18 cellular contexts compared by ENCODE assay signal in genomic region chr10:112002191-112002590, GRCh38.
DNase-seq lines count a peak whose midpoint lies in the region; ATAC-seq and TF ChIP-seq lines count a peak whose summit lies in the region.
"Had no signal": no experiment of that assay in that cellular context is flagged by ENCODE, and none has a peak within 500 bp of the region (broad histone marks: within the 10 kb centered on the region; RNA-seq: fewer than 3 reads in every experiment).

No MANE protein-coding gene starts in this region.

- H3K4me1 Mint-ChIP-seq in nephron (peaks cover 5% of the 10 kb centered on the region), Caco-2 (ENCODE audit: low read depth, unreplicated experiment) (no peaks in the 10 kb centered on the region)
- H3K4me1 Mint-ChIP-seq: B cell; CD4-positive, CD25-positive, alpha-beta regulatory T cell; CD8-positive, alpha-beta memory T cell had no signal

- H3K36me3 ChIP-seq in Caco-2 (ENCODE audit: control insufficient read depth, insufficient read depth, low read length): no peaks in the 10 kb centered on the region
- H3K36me3 ChIP-seq: BLaER1, HAP-1 had no signal

- POLR2A ChIA-PET in Caco-2 (lab: Charles Lee): no interaction called here

- H3K4me3 Mint-ChIP-seq in nephron (no peak overlapping the region), Caco-2 (ENCODE audit: unreplicated experiment) (no peak overlapping the region)
- H3K4me3 Mint-ChIP-seq: B cell; CD4-positive, CD25-positive, alpha-beta regulatory T cell; CD8-positive, alpha-beta memory T cell; HFFc6 had no signal

- H3K9me3 Mint-ChIP-seq in nephron (peaks cover 6% of the 10 kb centered on the region), Caco-2 (ENCODE audit: unreplicated experiment) (no peaks in the 10 kb centered on the region)

- H3K4me3 ChIP-seq in epithelial cell of proximal tubule (ENCODE audit: low read depth, low read length) (no peak overlapping the region), Caco-2 (ENCODE audit: low read depth, low read length) (no peak overlapping the region)
- H3K4me3 ChIP-seq: BLaER1, GM12878, HAP-1 had no signal

- no peak for ATAC-seq in GM19452 (IDR thresholded peaks at IDR 0.05; ENCODE audit: unreplicated experiment)
- no peak for ATAC-seq in GM21786 (IDR thresholded peaks at IDR 0.05; ENCODE audit: unreplicated experiment)
- ATAC-seq: GM12878 had no signal

- H3K27ac Mint-ChIP-seq in nephron (peak overlapping the region; percentile 48 to 91 (median 84)), Caco-2 (ENCODE audit: unreplicated experiment) (no peak overlapping the region)
- H3K27ac Mint-ChIP-seq: B cell; CD4-positive, CD25-positive, alpha-beta regulatory T cell; CD8-positive, alpha-beta memory T cell; HFFc6 had no signal

- H3K36me3 Mint-ChIP-seq in nephron (ENCODE audit: low read depth) (no peaks in the 10 kb centered on the region), Caco-2 (ENCODE audit: insufficient read depth, unreplicated experiment) (no peaks in the 10 kb centered on the region)
- H3K36me3 Mint-ChIP-seq: CD4-positive, CD25-positive, alpha-beta regulatory T cell; CD8-positive, alpha-beta memory T cell had no signal

- no peaks in the 10 kb centered on the region for H3K9me3 ChIP-seq in Caco-2
- H3K9me3 ChIP-seq: BLaER1, HAP-1 had no signal

- CTCF ChIA-PET in Caco-2 (lab: Charles Lee): no interaction called here

- H3K27me3 Mint-ChIP-seq in nephron (ENCODE audit: low read depth) (no peaks in the 10 kb centered on the region), Caco-2 (ENCODE audit: insufficient read depth, unreplicated experiment) (peaks cover 5% of the 10 kb centered on the region)
- H3K27me3 Mint-ChIP-seq: CD4-positive, CD25-positive, alpha-beta regulatory T cell had no signal

- peak; percentile 56 for DNase-seq in epithelial cell of proximal tubule (ENCODE audit: low read depth)
- peak; percentile 39 for DNase-seq in kidney tubule cell (ENCODE audit: low spot score)
- DNase-seq in DMS79 (lab: John Stamatoyannopoulos, UW): no peak
- no peak for DNase-seq in Caco-2
- DNase-seq: CD4-positive, CD25-positive, alpha-beta regulatory T cell; CD8-positive, alpha-beta memory T cell; DMS153; EL; GDM1; GOT3; HFFc6 had no signal

- intact Hi-C loops in Caco-2 (cut with micrococcal nuclease; ENCODE audit: unreplicated experiment): no loop called here

- BruUV-seq in Caco-2 (replicated peaks; lab: Mats Ljungman, UMichigan): no TSS peak

- H3K27me3 ChIP-seq in Caco-2 (replicated peaks; ENCODE audit: control insufficient read depth, insufficient read depth, low read length): no peaks in the 10 kb centered on the region; the same call in 1 of the 2 replicates
- H3K27me3 ChIP-seq: BLaER1 had no signal

- H3K4me1 ChIP-seq in Caco-2: no peaks in the 10 kb centered on the region
- H3K4me1 ChIP-seq: BLaER1, HAP-1 had no signal

- TF ChIP-seq CTCF in epithelial cell of proximal tubule (conservative IDR thresholded peaks at IDR 0.05; ENCODE audit: low read depth, low read length): no peak
- no peak for TF ChIP-seq CTCF in nephron (IDR thresholded peaks at IDR 0.05; ENCODE audit: unreplicated experiment in 3 of 3)
- no peak for TF ChIP-seq CTCF in Caco-2 (IDR thresholded peaks at IDR 0.05; ENCODE audit: insufficient read depth in 1 of 2, low read depth in 1 of 2, low read length in 1 of 2, severe bottlenecking in 1 of 2, unreplicated experiment in 1 of 2)

Comparison
In these comparisons a context has a peak if more than half of its experiments do, and no peak if none do; other contexts are left out.
1. DNase-seq: peak in epithelial cell of proximal tubule (single experiment) and kidney tubule cell (single experiment); none in DMS79 (single experiment) and Caco-2 (0 of 2).